8 cellular contexts compared by ENCODE assay signal in genomic region chr3:11154036-11154952, GRCh38. TPM values are rescaled to one million over a fixed set of nuclear protein-coding genes. Genes with fewer than 3 reads are reported as not detected.
A peak's percentile ranks its signal among the peaks of the same experiment; 100 is the strongest.
DNase-seq lines count a peak whose midpoint lies in the region; ATAC-seq and TF ChIP-seq lines count a peak whose summit lies in the region.

Gene HRH1, plus strand, starts transcription at chr3:11154493. Its CDS starts 104,545 bp downstream, at chr3:11259038.

- DNase-seq in CD1c-positive myeloid dendritic cell (ENCODE audit: extremely low spot score) (peak; percentile 30), RPMI8226 (peak; percentile 66), NOMO-1 treated with DMSO at 0.1 percent for 48 hours (lab: John Stamatoyannopoulos, UW; ENCODE audit: unreplicated experiment) (no peak)
- DNase-seq in effector CD4-positive, alpha-beta T cell = no peak

- TF ChIP-seq CTCF in nephron (IDR thresholded peaks at IDR 0.05; ENCODE audit: unreplicated experiment in 3 of 3) = no peak

- H3K27me3 Mint-ChIP-seq in nephron (ENCODE audit: low read depth) = peaks cover 77% of the 10 kb centered on the region

- no peaks in the 10 kb centered on the region for H3K36me3 Mint-ChIP-seq in nephron (ENCODE audit: low read depth)

- H3K4me3 Mint-ChIP-seq in nephron = peak within 1 kb of the TSS; percentile 65 to 71 (median 69)

- H3K27ac Mint-ChIP-seq in nephron = no peak within 1 kb of the TSS

- peak; percentile 53 for ATAC-seq in esophagus mucosa
- no peak for ATAC-seq in HG02852 (IDR thresholded peaks at IDR 0.05; ENCODE audit: unreplicated experiment)
- ATAC-seq in HG03457 (IDR thresholded peaks at IDR 0.05; ENCODE audit: unreplicated experiment) = no peak

- no peaks in the 10 kb centered on the region for H3K9me3 Mint-ChIP-seq in nephron

- H3K4me1 Mint-ChIP-seq in nephron = peaks cover 6% of the 10 kb centered on the region

RNA-seq across cellular contexts. Expression of gene HRH1, which starts in this region (rescaled TPM):
- 4.2 TPM for total RNA-seq in esophagus mucosa

Comparison
In these comparisons a context has a peak if more than half of its experiments do, and no peak if none do; other contexts are left out.
1. DNase-seq: peak in CD1c-positive myeloid dendritic cell (single experiment) and RPMI8226 (single experiment); none in effector CD4-positive, alpha-beta T cell (single experiment) and NOMO-1 treated with DMSO at 0.1 percent for 48 hours (single experiment).